26 cellular contexts compared by ENCODE assay signal in the genomic region with DNA sequence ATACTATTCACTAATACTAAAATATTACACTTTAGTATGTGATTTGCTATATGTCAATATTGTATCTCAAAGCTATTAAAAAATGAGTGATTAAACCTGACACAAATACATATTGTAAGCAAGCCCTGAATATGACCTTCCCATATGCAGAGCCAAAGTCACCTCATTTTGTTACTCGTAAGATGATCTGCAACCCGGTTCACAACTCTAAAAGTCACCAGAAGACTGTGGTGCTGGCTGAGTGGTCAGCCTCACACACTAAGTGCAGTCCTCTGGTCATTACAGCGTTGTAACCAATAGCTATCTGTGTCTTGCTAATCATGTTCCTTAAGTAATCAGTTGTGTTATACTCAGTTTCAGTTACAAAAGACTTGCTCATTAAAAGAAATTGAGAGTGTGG.
DNase-seq lines count a peak whose midpoint lies in the region; ATAC-seq, FAIRE-seq and TF ChIP-seq lines count a peak whose summit lies in the region.
"Had no signal": no experiment of that assay in that cellular context is flagged by ENCODE, and none has a peak within 500 bp of the region (broad histone marks: within the 10 kb centered on the region; RNA-seq: fewer than 3 reads in every experiment).

No MANE protein-coding gene starts in this region.

- no TSS peak for BruUV-seq in GM12878 (replicated peaks; lab: Mats Ljungman, UMichigan)

- 77% methylated on average over 3 of the region's 3 CpGs for WGBS in GM12878 (ENCODE audit: insufficient coverage, insufficient replicate concordance, low lambda C conversion rate, missing lambda C conversion rate)
- 39 to 45% (median 44%) methylated on average over 3 of the region's 3 CpGs for WGBS in psoas muscle, 3 donors
- WGBS in small intestine, 3 donors: 91 to 97% (median 95%) methylated on average over 3 of the region's 3 CpGs

- SMC1A ChIA-PET in GM12878 (lab: Charles Lee; ENCODE audit: uncharacterized antibody, unreplicated experiment): interaction anchor here (1.3 to 2.1 kb wide), 2 partner anchors 10 to 11 kb away, joined by 4 read pairs; no protein-coding TSS in a partner anchor

- no peak for TF ChIP-seq RAD21 in GM12878 (IDR thresholded peaks at IDR 0.05; ENCODE audit: insufficient read depth, low read depth, low read length)

- RAD21 ChIA-PET in GM12878 (lab: Charles Lee; ENCODE audit: unreplicated experiment): no interaction called here

- ATAC-seq in GM12878 (peak; percentile 50; the same call in 2 of the 3 replicates), psoas muscle (peak; percentile 30 to 67 (median 44))
- ATAC-seq: A549 had no signal

- no peaks in the 10 kb centered on the region for H3K79me2 ChIP-seq in GM12878 (ENCODE audit: control insufficient read depth, insufficient read depth, low read length)

- in situ Hi-C loops in GM12878 (cut with MboI): no loop called here

- TF ChIP-seq POLR2A in GM12878 (IDR thresholded peaks at IDR 0.05; ENCODE audit: low read depth, low read length): no peak

- H3K27me3 ChIP-seq in GM12878 (replicated peaks in 1 of 2; ENCODE audit: control insufficient read depth in 2 of 2, insufficient read depth in 2 of 2, low read length in 1 of 2): no peaks in the 10 kb centered on the region
- H3K27me3 ChIP-seq in psoas muscle (ENCODE audit: insufficient read depth in 3 of 3, low read length in 2 of 3): no peaks in the 10 kb centered on the region
- no peaks in the 10 kb centered on the region for H3K27me3 ChIP-seq in small intestine (ENCODE audit: control insufficient read depth in 2 of 2, insufficient read depth in 2 of 2, low read length in 2 of 2)
- H3K27me3 ChIP-seq: BE2C, BLaER1 had no signal

- no peak overlapping the region for H3K9ac ChIP-seq in GM12878 (ENCODE audit: control insufficient read depth, insufficient read depth, low read length)
- H3K9ac ChIP-seq: BLaER1 had no signal

- H3K4me1 ChIP-seq in GM12878 (ENCODE audit: control insufficient read depth, insufficient read depth, low read length) (no peaks in the 10 kb centered on the region), psoas muscle (peaks cover 13% of the 10 kb centered on the region), small intestine (ENCODE audit: control insufficient read depth in 2 of 2, insufficient read depth in 1 of 2, low read depth in 1 of 2, low read length in 1 of 2) (no peaks in the 10 kb centered on the region)
- H3K4me1 ChIP-seq: A549, BE2C, BLaER1 had no signal

- no peak overlapping the region for H3K27ac ChIP-seq in GM12878 (ENCODE audit: control insufficient read depth, insufficient read depth)
- H3K27ac ChIP-seq in psoas muscle: no peak overlapping the region
- no peak overlapping the region for H3K27ac ChIP-seq in small intestine (ENCODE audit: low read depth in 1 of 2, low read length in 1 of 2)
- H3K27ac ChIP-seq: 22Rv1, A549, BLaER1 had no signal

- no peak overlapping the region for H3K4me2 ChIP-seq in GM12878 (ENCODE audit: control insufficient read depth, insufficient read depth)
- H3K4me2 ChIP-seq: A549, BLaER1 had no signal

- no peak overlapping the region for H3K4me3 ChIP-seq in GM12878
- no peak overlapping the region for H3K4me3 ChIP-seq in psoas muscle
- H3K4me3 ChIP-seq in small intestine (ENCODE audit: low read depth in 1 of 2, low read length in 2 of 2): no peak overlapping the region
- H3K4me3 ChIP-seq: A549, BLaER1 had no signal

- POLR2A ChIA-PET in GM12878 (lab: Charles Lee): no interaction called here

- H3K9me3 ChIP-seq in GM12878 (replicated peaks; ENCODE audit: control insufficient read depth, insufficient read depth, low read length) (no peaks in the 10 kb centered on the region), psoas muscle (no peaks in the 10 kb centered on the region), small intestine (ENCODE audit: control insufficient read depth, low read depth) (no peaks in the 10 kb centered on the region)
- H3K9me3 ChIP-seq: A549, BE2C, BLaER1 had no signal

- no peaks in the 10 kb centered on the region for H4K20me1 ChIP-seq in GM12878 (ENCODE audit: control insufficient read depth, insufficient read depth)
- H4K20me1 ChIP-seq: BLaER1 had no signal

- TF ChIP-seq CTCF in GM12878 (IDR thresholded peaks at IDR 0.05 in 2 of 3, conservative IDR thresholded peaks at IDR 0.05 in 1 of 3; ENCODE audit: control insufficient read depth in 2 of 3, extremely low read depth in 1 of 3, insufficient read depth in 1 of 3, low read depth in 3 of 3, low read length in 3 of 3) (no peak), psoas muscle (IDR thresholded peaks at IDR 0.05) (no peak)

- DNase-seq in NCI-H2171 treated with DMSO at 0.1 percent for 48 hours (lab: John Stamatoyannopoulos, UW) (peak; percentile 2), NCI-H2171 (lab: John Stamatoyannopoulos, UW) (no peak), GM12878 (ENCODE audit: low read depth, low spot score) (no peak), left kidney (ENCODE audit: low read depth, low spot score) (peak; percentile 19), psoas muscle (no peak), HTR-8/SVneo (ENCODE audit: insufficient read length, low spot score) (no peak), AG08395 (ENCODE audit: low spot score) (no peak), small intestine (no peak)
- DNase-seq: BE2C; C1 segment of cervical spinal cord; CD4-positive, alpha-beta memory T cell; CD4-positive, CD25-positive, alpha-beta regulatory T cell; CD8-positive, alpha-beta memory T cell; COR-L47; DMS 273 treated with DMSO at 0.1 percent for 48 hours; DMS153; DMS53; DMS79; DND-41; EL; GDM1 had no signal

- CTCF ChIA-PET in GM12878 (lab: Yijun Ruan, JAX): interaction anchor here (2.1 kb wide), 1 partner anchor 86 kb away, joined by 5 read pairs; no protein-coding TSS in a partner anchor

- no peak for TF ChIP-seq EP300 in GM12878 (IDR thresholded peaks at IDR 0.05; ENCODE audit: borderline replicate concordance in 1 of 2, control insufficient read depth in 1 of 2, low read depth in 2 of 2, low read length in 2 of 2)

- H3K36me3 ChIP-seq in GM12878 (ENCODE audit: control insufficient read depth in 2 of 2, insufficient read depth in 2 of 2, low read length in 1 of 2) (no peaks in the 10 kb centered on the region), psoas muscle (ENCODE audit: insufficient read depth in 1 of 2, low read depth in 1 of 2) (peaks cover 0 to 9% of the 10 kb centered on the region in 2 donors), small intestine (ENCODE audit: control insufficient read depth in 2 of 2, insufficient read depth in 2 of 2, low read length in 2 of 2) (peaks cover 2 to 3% of the 10 kb centered on the region in 2 donors)
- H3K36me3 ChIP-seq: BE2C, BLaER1 had no signal

- no peak overlapping the region for H2AFZ ChIP-seq in GM12878 (ENCODE audit: control insufficient read depth, low read depth, low read length)

- FAIRE-seq in GM12878 (lab: Jason Lieb, UNC): no peak
- no peak for FAIRE-seq in HTR-8/SVneo (lab: Jason Lieb, UNC)
- no peak for FAIRE-seq in small intestine (lab: Jason Lieb, UNC)
- FAIRE-seq: A549, GM12891, GM19239 had no signal

- intact Hi-C loops in GM12878 (cut with micrococcal nuclease; ENCODE audit: unreplicated experiment): loop anchor here (10.0 kb wide), 1 partner anchor 62 kb away; no protein-coding TSS in a partner anchor
- intact Hi-C loops in psoas muscle (cut with DNase I): no loop called here

TF ChIP-seq in GM12878, 131 proteins besides CTCF, POLR2A, EP300 and RAD21:
- TF ChIP-seq ETV6 (conservative IDR thresholded peaks at IDR 0.05 in 1 of 2, IDR thresholded peaks at IDR 0.05 in 1 of 2; ENCODE audit: borderline replicate concordance in 1 of 2, low read depth in 1 of 2): no peak
- TF ChIP-seq PAX5 (IDR thresholded peaks at IDR 0.05; ENCODE audit: borderline replicate concordance, low read depth, low read length): no peak
- peak; percentile 67 for TF ChIP-seq MTA2 (IDR thresholded peaks at IDR 0.05; ENCODE audit: low read depth)
- TF ChIP-seq EZH2 (IDR thresholded peaks at IDR 0.05; ENCODE audit: borderline replicate concordance, control insufficient read depth, low read depth, low read length): no peak
- TF ChIP-seq ZSCAN29 (IDR thresholded peaks at IDR 0.05): no peak
- TF ChIP-seq, protein P1, sequence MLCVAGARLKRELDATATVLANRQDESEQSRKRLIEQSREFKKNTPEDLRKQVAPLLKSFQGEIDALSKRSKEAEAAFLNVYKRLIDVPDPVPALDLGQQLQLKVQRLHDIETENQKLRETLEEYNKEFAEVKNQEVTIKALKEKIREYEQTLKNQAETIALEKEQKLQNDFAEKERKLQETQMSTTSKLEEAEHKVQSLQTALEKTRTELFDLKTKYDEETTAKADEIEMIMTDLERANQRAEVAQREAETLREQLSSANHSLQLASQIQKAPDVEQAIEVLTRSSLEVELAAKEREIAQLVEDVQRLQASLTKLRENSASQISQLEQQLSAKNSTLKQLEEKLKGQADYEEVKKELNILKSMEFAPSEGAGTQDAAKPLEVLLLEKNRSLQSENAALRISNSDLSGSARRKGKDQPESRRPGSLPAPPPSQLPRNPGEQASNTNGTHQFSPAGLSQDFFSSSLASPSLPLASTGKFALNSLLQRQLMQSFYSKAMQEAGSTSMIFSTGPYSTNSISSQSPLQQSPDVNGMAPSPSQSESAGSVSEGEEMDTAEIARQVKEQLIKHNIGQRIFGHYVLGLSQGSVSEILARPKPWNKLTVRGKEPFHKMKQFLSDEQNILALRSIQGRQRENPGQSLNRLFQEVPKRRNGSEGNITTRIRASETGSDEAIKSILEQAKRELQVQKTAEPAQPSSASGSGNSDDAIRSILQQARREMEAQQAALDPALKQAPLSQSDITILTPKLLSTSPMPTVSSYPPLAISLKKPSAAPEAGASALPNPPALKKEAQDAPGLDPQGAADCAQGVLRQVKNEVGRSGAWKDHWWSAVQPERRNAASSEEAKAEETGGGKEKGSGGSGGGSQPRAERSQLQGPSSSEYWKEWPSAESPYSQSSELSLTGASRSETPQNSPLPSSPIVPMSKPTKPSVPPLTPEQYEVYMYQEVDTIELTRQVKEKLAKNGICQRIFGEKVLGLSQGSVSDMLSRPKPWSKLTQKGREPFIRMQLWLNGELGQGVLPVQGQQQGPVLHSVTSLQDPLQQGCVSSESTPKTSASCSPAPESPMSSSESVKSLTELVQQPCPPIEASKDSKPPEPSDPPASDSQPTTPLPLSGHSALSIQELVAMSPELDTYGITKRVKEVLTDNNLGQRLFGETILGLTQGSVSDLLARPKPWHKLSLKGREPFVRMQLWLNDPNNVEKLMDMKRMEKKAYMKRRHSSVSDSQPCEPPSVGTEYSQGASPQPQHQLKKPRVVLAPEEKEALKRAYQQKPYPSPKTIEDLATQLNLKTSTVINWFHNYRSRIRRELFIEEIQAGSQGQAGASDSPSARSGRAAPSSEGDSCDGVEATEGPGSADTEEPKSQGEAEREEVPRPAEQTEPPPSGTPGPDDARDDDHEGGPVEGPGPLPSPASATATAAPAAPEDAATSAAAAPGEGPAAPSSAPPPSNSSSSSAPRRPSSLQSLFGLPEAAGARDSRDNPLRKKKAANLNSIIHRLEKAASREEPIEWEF (IDR thresholded peaks at IDR 0.05; ENCODE audit: insufficient replicate concordance, low read depth, low read length): no peak

Comparison
In these comparisons a context has a peak if more than half of its experiments do, and no peak if none do; other contexts are left out.
1. DNase-seq: peak in NCI-H2171 treated with DMSO at 0.1 percent for 48 hours (single experiment) and left kidney (single experiment); none in NCI-H2171 (single experiment), GM12878 (single experiment), psoas muscle (0 of 2), HTR-8/SVneo (single experiment), AG08395 (single experiment) and small intestine (single experiment).